ENCODE assay signal across 1 cellular context in genomic region chr17:70053241-70054234, GRCh38.
TF ChIP-seq lines count a peak whose summit lies in the region.

No MANE protein-coding gene starts in this region.

TF ChIP-seq in IMR-90, 13 proteins besides CTCF, POLR2A, EP300 and RAD21 (continued from another document):
- TF ChIP-seq USF2 (IDR thresholded peaks at IDR 0.05; ENCODE audit: low read depth, low read length) (no peak), SMC3 (IDR thresholded peaks at IDR 0.05; ENCODE audit: low read depth, low read length) (no peak)
